Comparison of ENCODE assay signal across 8 cellular contexts in genomic region chr10:124063736-124064135, GRCh38. TPM values are rescaled to one million over a fixed set of nuclear protein-coding genes. Genes with fewer than 3 reads are reported as not detected.
A peak's percentile ranks its signal among the peaks of the same experiment; 100 is the strongest.
DNase-seq lines count a peak whose midpoint lies in the region; ATAC-seq and TF ChIP-seq lines count a peak whose summit lies in the region.

No MANE protein-coding gene starts in this region.

- peak overlapping the region; percentile 86 for H3K4me2 ChIP-seq in OCI-LY7 (ENCODE audit: low read length)

- WGBS in gastroesophageal sphincter (ENCODE audit: low coverage in 1 of 2), 2 donors = 2 to 15% methylated on average over 5 to 6 of the region's 6 CpGs
- WGBS in transverse colon (ENCODE audit: low coverage in 1 of 2), 2 donors = 24 to 31% methylated on average over 6 of the region's 6 CpGs

- peak overlapping the region; percentile 85 for H3K27ac ChIP-seq in OCI-LY7 (ENCODE audit: low read depth, low read length, poor library complexity, severe bottlenecking)
- H3K27ac ChIP-seq in gastroesophageal sphincter = peak overlapping the region; percentile 52 to 77 (median 76)
- H3K27ac ChIP-seq in transverse colon = peak overlapping the region; percentile 72 to 76 (median 72)

- H3K27me3 Mint-ChIP-seq in activated naive CD4-positive, alpha-beta T cell treated with anti-CD3 and anti-CD28 coated beads for 36 hours (ENCODE audit: low read depth) = peaks cover 2% of the 10 kb centered on the region

- TF ChIP-seq CTCF in OCI-LY7 (conservative IDR thresholded peaks at IDR 0.05; ENCODE audit: low read length) = no peak
- no peak for TF ChIP-seq CTCF in gastroesophageal sphincter (IDR thresholded peaks at IDR 0.05)
- no peak for TF ChIP-seq CTCF in transverse colon (IDR thresholded peaks at IDR 0.05)

- peaks cover 15% of the 10 kb centered on the region; the same call in 1 of the 2 replicates for H3K79me2 ChIP-seq in OCI-LY7 (ENCODE audit: insufficient read depth, low read depth, low read length)

- no peaks in the 10 kb centered on the region for H4K20me1 ChIP-seq in OCI-LY7 (ENCODE audit: insufficient read depth, low read length)

- H3K27me3 ChIP-seq in gastroesophageal sphincter (no peaks in the 10 kb centered on the region), transverse colon (peaks cover 20% of the 10 kb centered on the region)

- no peak for TF ChIP-seq EP300 in gastroesophageal sphincter (IDR thresholded peaks at IDR 0.05)
- no peak for TF ChIP-seq EP300 in transverse colon (IDR thresholded peaks at IDR 0.05; ENCODE audit: low read depth)

- POLR2A ChIA-PET in OCI-LY7 (lab: Charles Lee) = interaction anchor here (0.9 to 2.9 kb wide), 8 partner anchors 9 to 53 kb away, joined by 3 to 12 read pairs (median 6); no protein-coding TSS in a partner anchor

- H3K36me3 Mint-ChIP-seq in activated naive CD4-positive, alpha-beta T cell treated with anti-CD3 and anti-CD28 coated beads for 36 hours (ENCODE audit: low read depth) = no peaks in the 10 kb centered on the region

- H3K27ac Mint-ChIP-seq in activated naive CD4-positive, alpha-beta T cell treated with anti-CD3 and anti-CD28 coated beads for 36 hours = no peak overlapping the region

- no peaks in the 10 kb centered on the region for H3K36me3 ChIP-seq in OCI-LY7 (ENCODE audit: insufficient read depth, low read length)
- H3K36me3 ChIP-seq in gastroesophageal sphincter = peaks cover 0 to 5% of the 10 kb centered on the region in 2 donors
- H3K36me3 ChIP-seq in transverse colon = no peaks in the 10 kb centered on the region

- CTCF ChIA-PET in activated naive CD4-positive, alpha-beta T cell treated with anti-CD3 and anti-CD28 coated beads for 36 hours (lab: Charles Lee) = no interaction called here
- CTCF ChIA-PET in OCI-LY7 (lab: Charles Lee; ENCODE audit: unreplicated experiment) = interaction anchor here (0.5 to 1.1 kb wide), 2 partner anchors 13 to 59 kb away, joined by 3 read pairs; no protein-coding TSS in a partner anchor

- intact Hi-C loops in activated naive CD4-positive, alpha-beta T cell treated with anti-CD3 and anti-CD28 coated beads for 36 hours (cut with micrococcal nuclease) = no loop called here
- intact Hi-C loops in OCI-LY7 (cut with micrococcal nuclease; ENCODE audit: unreplicated experiment) = no loop called here
- intact Hi-C loops in transverse colon (cut with DNase I; ENCODE audit: low total_unique reads) = no loop called here

- H2AFZ ChIP-seq in OCI-LY7 (ENCODE audit: low read length) = no peak overlapping the region; the same call in 1 of the 2 replicates

- peaks cover 70% of the 10 kb centered on the region for H3K4me1 ChIP-seq in OCI-LY7 (ENCODE audit: insufficient read depth, low read length, poor library complexity, severe bottlenecking)
- peaks cover 5 to 88% (median 21%) of the 10 kb centered on the region in 3 donors for H3K4me1 ChIP-seq in gastroesophageal sphincter
- H3K4me1 ChIP-seq in transverse colon = peaks cover 11 to 59% (median 19%) of the 10 kb centered on the region in 4 donors

- BruUV-seq in OCI-LY7 (replicated peaks; lab: Mats Ljungman, UMichigan) = no TSS peak

- in situ Hi-C loops in transverse colon (cut with MboI; ENCODE audit: low pct_ligation_motif_present in 1 of 4, low pct_unique_long_range_greater_than_20kb in 1 of 4, low sequenced_read_pairs in 3 of 4) = no loop called here

- H3K4me3 Mint-ChIP-seq in activated naive CD4-positive, alpha-beta T cell treated with anti-CD3 and anti-CD28 coated beads for 36 hours = no peak overlapping the region

- ATAC-seq in gastroesophageal sphincter (peak; percentile 64), GM18520 (IDR thresholded peaks at IDR 0.05; ENCODE audit: unreplicated experiment) (no peak), HG02870 (IDR thresholded peaks at IDR 0.05; ENCODE audit: unreplicated experiment) (no peak)

- H3K4me1 Mint-ChIP-seq in activated naive CD4-positive, alpha-beta T cell treated with anti-CD3 and anti-CD28 coated beads for 36 hours (ENCODE audit: low read depth) = peaks cover 29% of the 10 kb centered on the region

- H3K9me2 ChIP-seq in OCI-LY7 (ENCODE audit: insufficient read depth, low read length) = no peaks in the 10 kb centered on the region

- H3K4me3 ChIP-seq in OCI-LY7 (ENCODE audit: low read depth, low read length, poor library complexity, severe bottlenecking) = peak overlapping the region; percentile 57
- H3K4me3 ChIP-seq in gastroesophageal sphincter = peak overlapping the region in 1 of 2 donors; percentile 23
- H3K4me3 ChIP-seq in transverse colon = no peak overlapping the region

- H3K9me3 ChIP-seq in OCI-LY7 (ENCODE audit: low read length) (no peaks in the 10 kb centered on the region), gastroesophageal sphincter (no peaks in the 10 kb centered on the region), transverse colon (no peaks in the 10 kb centered on the region)

- no peak for TF ChIP-seq POLR2A in gastroesophageal sphincter (IDR thresholded peaks at IDR 0.05)
- no peak for TF ChIP-seq POLR2A in transverse colon (IDR thresholded peaks at IDR 0.05)

- H3K9me3 Mint-ChIP-seq in activated naive CD4-positive, alpha-beta T cell treated with anti-CD3 and anti-CD28 coated beads for 36 hours = no peaks in the 10 kb centered on the region

- DNase-seq in activated naive CD4-positive, alpha-beta T cell treated with anti-CD3 and anti-CD28 coated beads for 36 hours = peak; percentile 27
- DNase-seq in activated naive CD4-positive, alpha-beta T cell treated with anti-CD3 and anti-CD28 coated beads, Interleukin-2, amount 50 U/mL, for 16 hours = no peak
- DNase-seq in OCI-LY7 (ENCODE audit: low spot score) (peak; percentile 74), transverse colon (peak; percentile 47), NCI-H1694 treated with DMSO at 0.1 percent for 48 hours (lab: John Stamatoyannopoulos, UW) (no peak)

RNA-seq across cellular contexts. Expression of gene CHST15, which starts 29.7 kb away (rescaled TPM):
- under 1 TPM; 0.47 to 0.50 TPM for total RNA-seq in activated naive CD4-positive, alpha-beta T cell treated with anti-CD3 and anti-CD28 coated beads for 36 hours
- 19.9 and 26.4 TPM in 2 replicates for total RNA-seq in OCI-LY7 (2014; rRNA removed; shearing (Covaris generic))
- total RNA-seq in OCI-LY7 (2022) = 14.7 and 19.2 TPM in 2 replicates
- 10 to 100 TPM; 63.5 to 87.5 (median 74.3) TPM for total RNA-seq in gastroesophageal sphincter
- 10 to 100 TPM in 3 of 4 donors, 1 to 10 TPM in 1; 10.0 to 25.4 (median 16.0) TPM for total RNA-seq in transverse colon

Comparison
In these comparisons a context has a peak if more than half of its experiments do, and no peak if none do; other contexts are left out.
1. DNase-seq: peak in activated naive CD4-positive, alpha-beta T cell treated with anti-CD3 and anti-CD28 coated beads for 36 hours (single experiment), OCI-LY7 (single experiment) and transverse colon (single experiment); none in activated naive CD4-positive, alpha-beta T cell treated with anti-CD3 and anti-CD28 coated beads, Interleukin-2, amount 50 U/mL, for 16 hours (single experiment) and NCI-H1694 treated with DMSO at 0.1 percent for 48 hours (single experiment).
2. RNA of gene CHST15, which starts 29.7 kb away (total RNA-seq): 63.5 to 87.5 TPM in gastroesophageal sphincter, 14.7 to 26.4 TPM in OCI-LY7 and 10.0 to 25.4 TPM in transverse colon; 0.47 to 0.50 TPM in activated naive CD4-positive, alpha-beta T cell treated with anti-CD3 and anti-CD28 coated beads for 36 hours; every median in the first group is over 4 times any median in the second.
3. Peak in every context shown above with its lines, with median percentiles within 50 percentile points of each other: H3K27ac ChIP-seq.